Comparison of ENCODE assay signal across 16 cellular contexts in genomic region chr18:60372141-60372540, GRCh38. TPM values are rescaled to one million over a fixed set of nuclear protein-coding genes. Genes with fewer than 3 reads are reported as not detected.
A peak's percentile ranks its signal among the peaks of the same experiment; 100 is the strongest.
DNase-seq lines count a peak whose midpoint lies in the region; ATAC-seq, FAIRE-seq and TF ChIP-seq lines count a peak whose summit lies in the region.
"Had no signal": no experiment of that assay in that cellular context is flagged by ENCODE, and none has a peak within 500 bp of the region (broad histone marks: within the 10 kb centered on the region; RNA-seq: fewer than 3 reads in every experiment).

No MANE protein-coding gene starts in this region.

- ATAC-seq in A549, result peak in 1 of 2 experiments; percentile 23; a peak in 2 of 6 replicates
- no peak for ATAC-seq in HG03196 (IDR thresholded peaks at IDR 0.05; ENCODE audit: unreplicated experiment)
- ATAC-seq in naive thymus-derived CD4-positive, alpha-beta T cell, result no peak
- ATAC-seq: stimulated activated effector memory CD8-positive, alpha-beta T cell treated with anti-CD3 and anti-CD28 coated beads, Interleukin-12 subunit alpha, Interleukin-12 subunit beta, amount 100 ng/mL, for 72 hours had no signal

- H3K36me3 Mint-ChIP-seq in naive thymus-derived CD4-positive, alpha-beta T cell, result no peaks in the 10 kb centered on the region
- H3K36me3 Mint-ChIP-seq: activated CD4-positive, alpha-beta memory T cell treated with anti-CD3 and anti-CD28 coated beads for 36 hours; stimulated activated effector memory CD8-positive, alpha-beta T cell treated with anti-CD3 and anti-CD28 coated beads, Interleukin-12 subunit alpha, Interleukin-12 subunit beta, amount 100 ng/mL, for 72 hours had no signal

- no peaks in the 10 kb centered on the region for H3K27me3 ChIP-seq in GM23248 (replicated peaks; ENCODE audit: insufficient read depth)
- H3K27me3 ChIP-seq in naive thymus-derived CD4-positive, alpha-beta T cell (ENCODE audit: control insufficient read depth in 2 of 2, insufficient read depth in 2 of 2, low read length in 2 of 2), result no peaks in the 10 kb centered on the region
- H3K27me3 ChIP-seq: upper lobe of left lung had no signal

- H3K9me2 ChIP-seq in GM23248 (ENCODE audit: insufficient read depth), result no peaks in the 10 kb centered on the region

- peak overlapping the region; percentile 61 for H3K9ac ChIP-seq in GM23248

- no peaks in the 10 kb centered on the region for H3K4me1 ChIP-seq in A549
- H3K4me1 ChIP-seq in GM23248 (ENCODE audit: insufficient read depth), result peaks cover 12% of the 10 kb centered on the region
- H3K4me1 ChIP-seq in mesodermal cell (ENCODE audit: control insufficient read depth, insufficient read depth, low read length, poor library complexity, severe bottlenecking), result no peaks in the 10 kb centered on the region
- H3K4me1 ChIP-seq in naive thymus-derived CD4-positive, alpha-beta T cell (ENCODE audit: control insufficient read depth in 2 of 2, insufficient read depth in 2 of 2, low read length in 2 of 2), result no peaks in the 10 kb centered on the region

- no peaks in the 10 kb centered on the region for H3K9me3 ChIP-seq in A549
- no peaks in the 10 kb centered on the region for H3K9me3 ChIP-seq in GM23248 (ENCODE audit: low read depth)
- H3K9me3 ChIP-seq in mesodermal cell (ENCODE audit: control insufficient read depth, low read length), result no peaks in the 10 kb centered on the region
- no peaks in the 10 kb centered on the region for H3K9me3 ChIP-seq in naive thymus-derived CD4-positive, alpha-beta T cell (ENCODE audit: control insufficient read depth in 2 of 3, low read length in 3 of 3)
- H3K9me3 ChIP-seq: upper lobe of left lung had no signal

- in situ Hi-C loops in GM23248 (cut with MboI), result no loop called here

- intact Hi-C loops in head of caudate nucleus (cut with DNase I), result no loop called here
- intact Hi-C loops in naive thymus-derived CD4-positive, alpha-beta T cell (cut with micrococcal nuclease), result no loop called here

- no peaks in the 10 kb centered on the region for H3K79me2 ChIP-seq in GM23248 (ENCODE audit: insufficient read depth)

- H3F3A ChIP-seq in GM23248 (ENCODE audit: insufficient read depth), result peaks cover 19% of the 10 kb centered on the region

- H3K9me3 Mint-ChIP-seq in naive thymus-derived CD4-positive, alpha-beta T cell, result peaks cover 0 to 6% (median 0%) of the 10 kb centered on the region in 11 donors
- H3K9me3 Mint-ChIP-seq: activated CD4-positive, alpha-beta memory T cell treated with anti-CD3 and anti-CD28 coated beads for 36 hours had no signal

- TF ChIP-seq POLR2A in A549 (IDR thresholded peaks at IDR 0.05; ENCODE audit: low read length), result no peak

- POLR2A ChIA-PET in A549 (lab: Yijun Ruan, JAX), result no interaction called here
- POLR2A ChIA-PET in naive thymus-derived CD4-positive, alpha-beta T cell (lab: Charles Lee), result no interaction called here

- TF ChIP-seq EP300 in A549 (IDR thresholded peaks at IDR 0.05), result no peak

- H3K4me1 Mint-ChIP-seq in naive thymus-derived CD4-positive, alpha-beta T cell, result no peaks in the 10 kb centered on the region
- H3K4me1 Mint-ChIP-seq: central memory CD8-positive, alpha-beta T cell; stimulated activated effector memory CD8-positive, alpha-beta T cell treated with anti-CD3 and anti-CD28 coated beads, Interleukin-12 subunit alpha, Interleukin-12 subunit beta, amount 100 ng/mL, for 72 hours had no signal

- H3K4me2 ChIP-seq in A549 (peak overlapping the region; percentile 71), GM23248 (ENCODE audit: unreplicated experiment) (peak overlapping the region; percentile 91)

- H4K20me1 ChIP-seq in GM23248 (ENCODE audit: insufficient read depth), result no peaks in the 10 kb centered on the region

- WGBS in A549 (ENCODE audit: missing lambda C conversion rate), result 51% methylated on average over 5 of the region's 5 CpGs
- 5 to 6% methylated on average over 5 of the region's 5 CpGs for WGBS in GM23248 (ENCODE audit: low coverage in 1 of 2, low lambda C conversion rate in 2 of 2, missing lambda C conversion rate in 2 of 2), 2 experiments
- WGBS in mesodermal cell (ENCODE audit: insufficient coverage in 2 of 2), 2 experiments, result 71 to 72% methylated on average over 5 of the region's 5 CpGs

- H3K27ac Mint-ChIP-seq in naive thymus-derived CD4-positive, alpha-beta T cell, result no peak overlapping the region
- H3K27ac Mint-ChIP-seq: activated CD4-positive, alpha-beta memory T cell treated with anti-CD3 and anti-CD28 coated beads for 36 hours; stimulated activated effector memory CD8-positive, alpha-beta T cell treated with anti-CD3 and anti-CD28 coated beads, Interleukin-12 subunit alpha, Interleukin-12 subunit beta, amount 100 ng/mL, for 72 hours had no signal

- FAIRE-seq in A549 (lab: Jason Lieb, UNC), result no peak
- FAIRE-seq: small intestine had no signal

- H2AFZ ChIP-seq in GM23248, result peak overlapping the region; percentile 93

- H3K27me3 Mint-ChIP-seq in naive thymus-derived CD4-positive, alpha-beta T cell, result peaks cover 0 to 4% (median 0%) of the 10 kb centered on the region in 5 donors
- H3K27me3 Mint-ChIP-seq: activated CD4-positive, alpha-beta memory T cell treated with anti-CD3 and anti-CD28 coated beads for 36 hours; central memory CD8-positive, alpha-beta T cell had no signal

- no peak for TF ChIP-seq CTCF in A549 (IDR thresholded peaks at IDR 0.05)

- CTCF ChIA-PET in A549 (lab: Yijun Ruan, JAX), result no interaction called here
- CTCF ChIA-PET in naive thymus-derived CD4-positive, alpha-beta T cell (lab: Charles Lee), result no interaction called here

- no peak overlapping the region for H3K27ac ChIP-seq in A549
- H3K27ac ChIP-seq in GM23248, result no peak overlapping the region
- H3K27ac ChIP-seq in mesodermal cell (ENCODE audit: low read depth, low read length, severe bottlenecking), result peak overlapping the region; percentile 55
- H3K27ac ChIP-seq in naive thymus-derived CD4-positive, alpha-beta T cell (ENCODE audit: low read depth, low read length), result no peak overlapping the region
- H3K27ac ChIP-seq: HL-60, upper lobe of left lung had no signal

- H3K36me3 ChIP-seq in GM23248 (ENCODE audit: low read depth) (no peaks in the 10 kb centered on the region), mesodermal cell (ENCODE audit: control insufficient read depth, insufficient read depth, low read length) (no peaks in the 10 kb centered on the region)
- no peaks in the 10 kb centered on the region for H3K36me3 ChIP-seq in naive thymus-derived CD4-positive, alpha-beta T cell (ENCODE audit: control insufficient read depth in 2 of 3, insufficient read depth in 3 of 3, low read length in 3 of 3)
- H3K36me3 ChIP-seq: upper lobe of left lung had no signal

- DNase-seq in A549 (ENCODE audit: low read depth in 1 of 2, low spot score in 1 of 2), result no peak
- peak; percentile 22 for DNase-seq in GM23248
- peak; percentile 0 for DNase-seq in astrocyte of the hippocampus (ENCODE audit: low read depth, low spot score)
- DNase-seq in head of caudate nucleus, result no peak
- DNase-seq in naive thymus-derived CD4-positive, alpha-beta T cell, result no peak
- no peak for DNase-seq in GF-D8 (lab: John Stamatoyannopoulos, UW)
- DNase-seq: activated CD4-positive, alpha-beta memory T cell treated with anti-CD3 and anti-CD28 coated beads for 36 hours had no signal

- H3K4me3 Mint-ChIP-seq in naive thymus-derived CD4-positive, alpha-beta T cell, result no peak overlapping the region
- H3K4me3 Mint-ChIP-seq: activated CD4-positive, alpha-beta memory T cell treated with anti-CD3 and anti-CD28 coated beads for 36 hours; central memory CD8-positive, alpha-beta T cell; stimulated activated effector memory CD8-positive, alpha-beta T cell treated with anti-CD3 and anti-CD28 coated beads, Interleukin-12 subunit alpha, Interleukin-12 subunit beta, amount 100 ng/mL, for 72 hours had no signal

- TF ChIP-seq RAD21 in A549 (conservative IDR thresholded peaks at IDR 0.05 in 1 of 2, IDR thresholded peaks at IDR 0.05 in 1 of 2), result no peak

- no peak overlapping the region for H3K4me3 ChIP-seq in A549
- H3K4me3 ChIP-seq in GM23248, result peak overlapping the region; percentile 74
- H3K4me3 ChIP-seq in mesodermal cell (ENCODE audit: extremely low read depth, insufficient read depth, low read length, poor library complexity, severe bottlenecking), result no peak overlapping the region
- H3K4me3 ChIP-seq in naive thymus-derived CD4-positive, alpha-beta T cell (ENCODE audit: low read length), result no peak overlapping the region
- H3K4me3 ChIP-seq: upper lobe of left lung had no signal

TF ChIP-seq in A549, 52 proteins besides CTCF, POLR2A, EP300 and RAD21 (continues in another document):
- no peak for TF ChIP-seq FOXS1 (CRISPR knock-in tag; IDR thresholded peaks at IDR 0.05)
- TF ChIP-seq RCOR1 (IDR thresholded peaks at IDR 0.05; ENCODE audit: low read depth, low read length), result no peak
- no peak for TF ChIP-seq HES2 (IDR thresholded peaks at IDR 0.05)
- TF ChIP-seq NPAS2 (CRISPR knock-in tag; IDR thresholded peaks at IDR 0.05; ENCODE audit: borderline replicate concordance), result no peak
- no peak for TF ChIP-seq PHF8 (IDR thresholded peaks at IDR 0.05; ENCODE audit: borderline replicate concordance, low read depth)
- TF ChIP-seq MAFK (IDR thresholded peaks at IDR 0.05; ENCODE audit: partially characterized antibody), result no peak
- TF ChIP-seq HOXA7 (CRISPR knock-in tag; IDR thresholded peaks at IDR 0.05), result no peak
- TF ChIP-seq MAX (IDR thresholded peaks at IDR 0.05), result no peak
- TF ChIP-seq EHF (CRISPR knock-in tag; IDR thresholded peaks at IDR 0.05), result no peak
- TF ChIP-seq POLR2AphosphoS2 (conservative IDR thresholded peaks at IDR 0.05; ENCODE audit: low read length), result no peak

RNA-seq across cellular contexts. Expression of gene MC4R, which starts 0.4 kb away (rescaled TPM):
- polyA plus RNA-seq in A549 (2011; rRNA removed) (0.08 and 0.15 TPM in 2 replicates), A549 (2017; fragmentation: RNase III; extraction: RNeasy Plus Mini Kit Qiagen cat#74134 plus additional on column Dnase treatment) (0.05 to 0.08 TPM in 2 of 3 replicates, not detected in the other), GM23248 (2016; fragmentation: Nextera tagmentation; extraction: Ambion mirVana) (0.14 and 0.33 TPM in 2 replicates)
- 0.01 and 0.04 TPM in 2 replicates for polyA plus RNA-seq in A549 (2012; cell fraction: cytosol; rRNA removed)
- polyA plus RNA-seq in A549 (2012; cell fraction: nucleus; rRNA removed), result not detected in 2 replicates
- polyA minus RNA-seq in A549 (2011; rRNA and poly(A)+ RNA removed), result 0.19 and 0.25 TPM in 2 replicates
- 0.32 TPM in 1 of 2 replicates, not detected in the other for total RNA-seq in GM23248 (2014; rRNA removed; shearing (Covaris generic))
- not detected for polyA plus RNA-seq in mesodermal cell (2013, experiment 1 of 2)
- polyA plus RNA-seq in mesodermal cell (2013, experiment 2 of 2), result not detected
- not detected for total RNA-seq in naive thymus-derived CD4-positive, alpha-beta T cell
- polyA plus RNA-seq in naive thymus-derived CD4-positive, alpha-beta T cell, result not detected
- total RNA-seq: activated CD4-positive, alpha-beta memory T cell treated with anti-CD3 and anti-CD28 coated beads for 36 hours; liver; NCI-H460; upper lobe of left lung had no signal
- polyA plus RNA-seq: liver, small intestine had no signal

Comparison
In these comparisons a context has a peak if more than half of its experiments do, and no peak if none do; other contexts are left out.
1. DNase-seq: peak in GM23248 (single experiment) and astrocyte of the hippocampus (single experiment); none in A549 (0 of 2), head of caudate nucleus (0 of 42), naive thymus-derived CD4-positive, alpha-beta T cell (0 of 9) and GF-D8 (single experiment).